In genomic region chr16:138049-138417, GRCh38 we compare ENCODE assay signal across 8 cellular contexts. TPM values are rescaled to one million over a fixed set of nuclear protein-coding genes. Genes with fewer than 3 reads are reported as not detected.
DNase-seq lines count a peak whose midpoint lies in the region; ATAC-seq and TF ChIP-seq lines count a peak whose summit lies in the region.

No MANE protein-coding gene starts in this region.

- DNase-seq in D341Med (ENCODE audit: low spot score) (peak; percentile 63), PC-3 (no peak), hepatic stellate cell (ENCODE audit: low spot score) (peak; percentile 48), GM10266 (ENCODE audit: extremely low spot score) (no peak), NCI-H1105 treated with DMSO at 0.1 percent for 48 hours (lab: John Stamatoyannopoulos, UW) (no peak)

- H3K36me3 Mint-ChIP-seq in activated naive CD8-positive, alpha-beta T cell, result no peaks in the 10 kb centered on the region

- H3K9me3 Mint-ChIP-seq in activated naive CD8-positive, alpha-beta T cell (ENCODE audit: low read depth), result no peaks in the 10 kb centered on the region

- no peaks in the 10 kb centered on the region for H3F3A ChIP-seq in PC-3 (ENCODE audit: low read length, unreplicated experiment)

- no peaks in the 10 kb centered on the region for H3K9me2 ChIP-seq in PC-3 (replicated peaks; ENCODE audit: low read length)

- POLR2A ChIA-PET in PC-3 (lab: Charles Lee; ENCODE audit: unreplicated experiment), result no interaction called here

- peaks cover 48% of the 10 kb centered on the region for H3K79me2 ChIP-seq in PC-3 (ENCODE audit: low read length)

- peaks cover 30% of the 10 kb centered on the region for H3K4me1 Mint-ChIP-seq in activated naive CD8-positive, alpha-beta T cell (ENCODE audit: low read depth)

- 0 out of 2 replicates have a peak overlapping the region, but pooled peaks have one; percentile 42 for H2AFZ ChIP-seq in PC-3 (ENCODE audit: low read length)

- H3K4me2 ChIP-seq in PC-3 (ENCODE audit: low read length) (peak overlapping the region; percentile 91), skeletal muscle satellite cell (ENCODE audit: low read length) (peak overlapping the region; percentile 92)

- peak overlapping the region; percentile 78 for H3K4me3 ChIP-seq in PC-3 (ENCODE audit: low read length)
- H3K4me3 ChIP-seq in skeletal muscle satellite cell (ENCODE audit: low read length), result peak overlapping the region; percentile 91

- peak overlapping the region; percentile 90 for H3K4me3 Mint-ChIP-seq in activated naive CD8-positive, alpha-beta T cell

- H3K27ac ChIP-seq in PC-3 (ENCODE audit: low read length), result no peak overlapping the region

- H3K9ac ChIP-seq in PC-3 (ENCODE audit: low read length) (peak overlapping the region; percentile 85), skeletal muscle satellite cell (ENCODE audit: low read depth, low read length) (peak overlapping the region; percentile 96)

- peak overlapping the region; percentile 79 for H3K27ac Mint-ChIP-seq in activated naive CD8-positive, alpha-beta T cell

- BruUV-seq in PC-3 (replicated peaks; lab: Mats Ljungman, UMichigan), result no TSS peak

- CTCF ChIA-PET in PC-3 (lab: Charles Lee), result no interaction called here

- H3K4me1 ChIP-seq in PC-3 (ENCODE audit: insufficient read depth, low read length), result no peaks in the 10 kb centered on the region
- peaks cover 3% of the 10 kb centered on the region for H3K4me1 ChIP-seq in skeletal muscle satellite cell (ENCODE audit: control insufficient read depth, insufficient read depth, low read length)

- ATAC-seq in PC-3 (peak; percentile 9; the same call in 1 of the 2 replicates), GM21367 (IDR thresholded peaks at IDR 0.05; ENCODE audit: unreplicated experiment) (no peak)

- H3K9me3 ChIP-seq in PC-3 (ENCODE audit: low read length) (no peaks in the 10 kb centered on the region), skeletal muscle satellite cell (replicated peaks; ENCODE audit: low read length) (no peaks in the 10 kb centered on the region)

- H3K27me3 Mint-ChIP-seq in activated naive CD8-positive, alpha-beta T cell, result no peaks in the 10 kb centered on the region

- H4K20me1 ChIP-seq in PC-3 (ENCODE audit: low read length), result no peaks in the 10 kb centered on the region

- intact Hi-C loops in PC-3 (cut with micrococcal nuclease), result no loop called here

- no peak for TF ChIP-seq CTCF in PC-3 (conservative IDR thresholded peaks at IDR 0.05; ENCODE audit: low read depth, low read length)
- TF ChIP-seq CTCF in GM10266 (IDR thresholded peaks at IDR 0.05; ENCODE audit: control insufficient read depth, insufficient read depth, low read depth, missing control alignments), result no peak

- H3K27me3 ChIP-seq in PC-3 (ENCODE audit: low read length) (no peaks in the 10 kb centered on the region), skeletal muscle satellite cell (ENCODE audit: control insufficient read depth, insufficient read depth, low read length) (no peaks in the 10 kb centered on the region)

- H3K36me3 ChIP-seq in PC-3 (ENCODE audit: low read depth, low read length), result no peaks in the 10 kb centered on the region
- H3K36me3 ChIP-seq in skeletal muscle satellite cell (ENCODE audit: insufficient read depth, low read length), result no peaks in the 10 kb centered on the region

RNA-seq across cellular contexts. Expression of gene NPRL3, which starts 0.4 kb away (rescaled TPM):
- 14.9 and 22.2 TPM in 2 replicates for total RNA-seq in PC-3 (2014; rRNA removed)
- 13.5 and 13.9 TPM in 2 replicates for total RNA-seq in skeletal muscle satellite cell (2012; rRNA removed)

RNA-seq across cellular contexts. Expression of gene HBZ, which starts 14.4 kb away (rescaled TPM):
- total RNA-seq in PC-3 (2014; rRNA removed), result not detected in 2 replicates
- total RNA-seq in skeletal muscle satellite cell (2012; rRNA removed), result not detected in 2 replicates

RNA-seq across cellular contexts. Expression of gene HBM, which starts 27.7 kb away (rescaled TPM):
- not detected in 2 replicates for total RNA-seq in PC-3 (2014; rRNA removed)
- total RNA-seq in skeletal muscle satellite cell (2012; rRNA removed), result not detected in 2 replicates

RNA-seq across cellular contexts. Expression of gene HBA2, which starts 34.6 kb away (rescaled TPM):
- total RNA-seq in PC-3 (2014; rRNA removed), result not detected in 2 replicates
- 0.87 and 1.0 TPM in 2 replicates for total RNA-seq in skeletal muscle satellite cell (2012; rRNA removed)

RNA-seq across cellular contexts. Expression of gene HBA1, which starts 38.4 kb away (rescaled TPM):
- not detected in 2 replicates for total RNA-seq in PC-3 (2014; rRNA removed)
- total RNA-seq in skeletal muscle satellite cell (2012; rRNA removed), result not detected in 2 replicates

Comparison
In these comparisons a context has a peak if more than half of its experiments do, and no peak if none do; other contexts are left out.
1. DNase-seq: peak in D341Med (single experiment) and hepatic stellate cell (single experiment); none in PC-3 (single experiment), GM10266 (single experiment) and NCI-H1105 treated with DMSO at 0.1 percent for 48 hours (single experiment).